In the genomic region with DNA sequence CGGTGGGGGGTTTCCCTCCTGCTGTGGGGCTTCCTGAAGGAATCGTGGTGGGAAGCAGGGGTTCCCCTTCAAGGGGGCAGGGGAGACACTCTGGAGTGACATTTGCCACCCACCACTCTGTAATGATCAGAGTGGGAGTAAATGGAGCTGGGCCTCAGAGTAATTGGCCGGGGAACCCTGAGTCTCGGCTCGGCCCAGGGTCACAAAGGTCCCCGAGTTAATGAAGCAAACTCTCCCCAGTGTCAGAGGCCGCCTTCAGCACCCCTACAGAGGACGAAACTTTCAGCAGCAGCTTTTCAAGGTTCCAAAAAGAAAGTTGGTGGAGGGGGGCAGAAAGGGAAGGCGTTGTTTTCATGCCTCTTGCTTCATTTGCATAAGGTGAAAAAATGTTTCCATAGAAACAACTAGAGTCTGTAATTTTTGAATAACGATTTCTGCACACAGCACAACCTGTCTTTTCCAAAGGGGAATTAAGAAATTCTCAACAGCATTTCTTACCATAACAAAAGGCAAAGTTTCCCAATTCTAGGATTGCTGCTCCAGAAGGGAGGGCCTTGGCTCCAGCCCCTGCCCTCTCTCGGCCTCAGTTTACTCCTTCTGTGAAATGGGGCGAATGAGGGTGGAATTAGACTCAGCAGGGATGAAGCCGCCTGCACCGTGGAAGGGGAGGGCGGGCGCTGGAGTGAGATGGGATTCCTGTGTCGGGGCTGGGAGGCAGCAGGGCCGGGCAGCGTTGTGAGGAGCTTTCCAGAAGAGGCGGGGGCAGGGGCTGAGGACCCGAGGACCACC, we compare ENCODE assay signal across 2 cellular contexts.
TF ChIP-seq lines count a peak whose summit lies in the region.

No MANE protein-coding gene starts in this region.

TF ChIP-seq in K562, 482 proteins besides CTCF, POLR2A, EP300 and RAD21 (continued from another document):
- TF ChIP-seq SIN3B (IDR thresholded peaks at IDR 0.05; ENCODE audit: low read depth): no peak
- TF ChIP-seq, protein P1, sequence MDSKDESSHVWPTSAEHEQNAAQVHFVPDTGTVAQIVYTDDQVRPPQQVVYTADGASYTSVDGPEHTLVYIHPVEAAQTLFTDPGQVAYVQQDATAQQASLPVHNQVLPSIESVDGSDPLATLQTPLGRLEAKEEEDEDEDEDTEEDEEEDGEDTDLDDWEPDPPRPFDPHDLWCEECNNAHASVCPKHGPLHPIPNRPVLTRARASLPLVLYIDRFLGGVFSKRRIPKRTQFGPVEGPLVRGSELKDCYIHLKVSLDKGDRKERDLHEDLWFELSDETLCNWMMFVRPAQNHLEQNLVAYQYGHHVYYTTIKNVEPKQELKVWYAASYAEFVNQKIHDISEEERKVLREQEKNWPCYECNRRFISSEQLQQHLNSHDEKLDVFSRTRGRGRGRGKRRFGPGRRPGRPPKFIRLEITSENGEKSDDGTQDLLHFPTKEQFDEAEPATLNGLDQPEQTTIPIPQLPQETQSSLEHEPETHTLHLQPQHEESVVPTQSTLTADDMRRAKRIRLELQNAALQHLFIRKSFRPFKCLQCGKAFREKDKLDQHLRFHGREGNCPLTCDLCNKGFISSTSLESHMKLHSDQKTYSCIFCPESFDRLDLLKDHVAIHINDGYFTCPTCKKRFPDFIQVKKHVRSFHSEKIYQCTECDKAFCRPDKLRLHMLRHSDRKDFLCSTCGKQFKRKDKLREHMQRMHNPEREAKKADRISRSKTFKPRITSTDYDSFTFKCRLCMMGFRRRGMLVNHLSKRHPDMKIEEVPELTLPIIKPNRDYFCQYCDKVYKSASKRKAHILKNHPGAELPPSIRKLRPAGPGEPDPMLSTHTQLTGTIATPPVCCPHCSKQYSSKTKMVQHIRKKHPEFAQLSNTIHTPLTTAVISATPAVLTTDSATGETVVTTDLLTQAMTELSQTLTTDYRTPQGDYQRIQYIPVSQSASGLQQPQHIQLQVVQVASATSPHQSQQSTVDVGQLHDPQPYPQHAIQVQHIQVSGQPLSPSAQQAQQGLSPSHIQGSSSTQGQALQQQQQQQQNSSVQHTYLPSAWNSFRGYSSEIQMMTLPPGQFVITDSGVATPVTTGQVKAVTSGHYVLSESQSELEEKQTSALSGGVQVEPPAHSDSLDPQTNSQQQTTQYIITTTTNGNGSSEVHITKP (IDR thresholded peaks at IDR 0.05; ENCODE audit: partially characterized antibody): no peak
- no peak for TF ChIP-seq MAFG (tag; conservative IDR thresholded peaks at IDR 0.05)
- peak; percentile 66; the same call in 1 of the 2 replicates for TF ChIP-seq ZNF134 (CRISPR knock-in tag; conservative IDR thresholded peaks at IDR 0.05)
- TF ChIP-seq CHD4 (IDR thresholded peaks at IDR 0.05; ENCODE audit: insufficient read depth, insufficient replicate concordance, low read depth, low read length, poor library complexity, severe bottlenecking): peak; percentile 62
- no peak for TF ChIP-seq CEBPB (tag; IDR thresholded peaks at IDR 0.05)
- TF ChIP-seq SAFB (IDR thresholded peaks at IDR 0.05; ENCODE audit: borderline replicate concordance, low read depth, low read length): no peak
- TF ChIP-seq KDM1A (IDR thresholded peaks at IDR 0.05): peak in 1 of 2 experiments; percentile 34; a peak in 1 of 4 replicates
- peak; percentile 40 for TF ChIP-seq RBM25 (IDR thresholded peaks at IDR 0.05; ENCODE audit: low read depth, low read length, severe bottlenecking)
- no peak for TF ChIP-seq SMARCA4 (IDR thresholded peaks at IDR 0.05)
- no peak for TF ChIP-seq ZBTB17 (CRISPR knock-in tag; IDR thresholded peaks at IDR 0.05)
- TF ChIP-seq MAZ (CRISPR knock-in tag; conservative IDR thresholded peaks at IDR 0.05 in 1 of 2, IDR thresholded peaks at IDR 0.05 in 1 of 2): 0 out of 4 replicates have a peak, but pooled peaks of 1 of the 2 experiments have one; percentile 4
- TF ChIP-seq CBX1 (IDR thresholded peaks at IDR 0.05; ENCODE audit: low read depth): peak; percentile 15; the same call in 1 of the 2 replicates
- TF ChIP-seq MXI1 (IDR thresholded peaks at IDR 0.05; ENCODE audit: low read depth, low read length): no peak
- no peak for TF ChIP-seq ILF3 (IDR thresholded peaks at IDR 0.05; ENCODE audit: borderline replicate concordance)
- TF ChIP-seq BCOR (IDR thresholded peaks at IDR 0.05): peak; percentile 37; the same call in 1 of the 2 replicates
- TF ChIP-seq HNRNPH1 (optimal IDR thresholded peaks at IDR 0.05; ENCODE audit: low read depth, low read length): no peak
- TF ChIP-seq GABPB1 (CRISPR knock-in tag; IDR thresholded peaks at IDR 0.05): peak; percentile 9; the same call in 1 of the 2 replicates
- no peak for TF ChIP-seq NR0B1 (IDR thresholded peaks at IDR 0.05; ENCODE audit: partially characterized antibody)
- no peak for TF ChIP-seq EWSR1 (IDR thresholded peaks at IDR 0.05; ENCODE audit: borderline replicate concordance, low read depth, partially characterized antibody)
- TF ChIP-seq TARDBP (IDR thresholded peaks at IDR 0.05): no peak
TF ChIP-seq in K562: peak in this region for 9.

TF ChIP-seq in HepG2, 621 proteins besides CTCF, POLR2A, EP300 and RAD21 (continued from another document and continues in another):
- TF ChIP-seq THAP9 (CRISPR knock-in tag; IDR thresholded peaks at IDR 0.05; ENCODE audit: borderline replicate concordance) (no peak), PITX1 (CRISPR knock-in tag; IDR thresholded peaks at IDR 0.05) (0 out of 2 replicates have a peak, but pooled peaks have one; percentile 20), ZNF746 (CRISPR knock-in tag; IDR thresholded peaks at IDR 0.05) (no peak), SMARCC2 (IDR thresholded peaks at IDR 0.05) (no peak), ZMYM3 (CRISPR knock-in tag; IDR thresholded peaks at IDR 0.05) (0 out of 2 replicates have a peak, but pooled peaks have one; percentile 17), SNAPC4 (CRISPR knock-in tag; IDR thresholded peaks at IDR 0.05) (no peak), ESRRA (CRISPR knock-in tag; IDR thresholded peaks at IDR 0.05; ENCODE audit: low read depth) (no peak), FOXA3 (CRISPR knock-in tag; IDR thresholded peaks at IDR 0.05) (no peak), ZNF629 (CRISPR knock-in tag; conservative IDR thresholded peaks at IDR 0.05) (peak; percentile 95), HIC2 (CRISPR knock-in tag; IDR thresholded peaks at IDR 0.05; ENCODE audit: low read depth) (no peak), ZNF879 (CRISPR knock-in tag; IDR thresholded peaks at IDR 0.05) (no peak), ZNF563 (CRISPR knock-in tag; IDR thresholded peaks at IDR 0.05) (peak; percentile 38; the same call in 1 of the 2 replicates), ZNF274 (CRISPR knock-in tag; IDR thresholded peaks at IDR 0.05) (0 out of 2 replicates have a peak, but pooled peaks have one; percentile 31)
- TF ChIP-seq, protein P2, sequence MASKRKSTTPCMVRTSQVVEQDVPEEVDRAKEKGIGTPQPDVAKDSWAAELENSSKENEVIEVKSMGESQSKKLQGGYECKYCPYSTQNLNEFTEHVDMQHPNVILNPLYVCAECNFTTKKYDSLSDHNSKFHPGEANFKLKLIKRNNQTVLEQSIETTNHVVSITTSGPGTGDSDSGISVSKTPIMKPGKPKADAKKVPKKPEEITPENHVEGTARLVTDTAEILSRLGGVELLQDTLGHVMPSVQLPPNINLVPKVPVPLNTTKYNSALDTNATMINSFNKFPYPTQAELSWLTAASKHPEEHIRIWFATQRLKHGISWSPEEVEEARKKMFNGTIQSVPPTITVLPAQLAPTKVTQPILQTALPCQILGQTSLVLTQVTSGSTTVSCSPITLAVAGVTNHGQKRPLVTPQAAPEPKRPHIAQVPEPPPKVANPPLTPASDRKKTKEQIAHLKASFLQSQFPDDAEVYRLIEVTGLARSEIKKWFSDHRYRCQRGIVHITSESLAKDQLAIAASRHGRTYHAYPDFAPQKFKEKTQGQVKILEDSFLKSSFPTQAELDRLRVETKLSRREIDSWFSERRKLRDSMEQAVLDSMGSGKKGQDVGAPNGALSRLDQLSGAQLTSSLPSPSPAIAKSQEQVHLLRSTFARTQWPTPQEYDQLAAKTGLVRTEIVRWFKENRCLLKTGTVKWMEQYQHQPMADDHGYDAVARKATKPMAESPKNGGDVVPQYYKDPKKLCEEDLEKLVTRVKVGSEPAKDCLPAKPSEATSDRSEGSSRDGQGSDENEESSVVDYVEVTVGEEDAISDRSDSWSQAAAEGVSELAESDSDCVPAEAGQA (IDR thresholded peaks at IDR 0.05; ENCODE audit: low read depth): no peak
- TF ChIP-seq, protein P2 (CRISPR knock-in tag; IDR thresholded peaks at IDR 0.05; ENCODE audit: borderline replicate concordance): no peak
- TF ChIP-seq, protein P3, sequence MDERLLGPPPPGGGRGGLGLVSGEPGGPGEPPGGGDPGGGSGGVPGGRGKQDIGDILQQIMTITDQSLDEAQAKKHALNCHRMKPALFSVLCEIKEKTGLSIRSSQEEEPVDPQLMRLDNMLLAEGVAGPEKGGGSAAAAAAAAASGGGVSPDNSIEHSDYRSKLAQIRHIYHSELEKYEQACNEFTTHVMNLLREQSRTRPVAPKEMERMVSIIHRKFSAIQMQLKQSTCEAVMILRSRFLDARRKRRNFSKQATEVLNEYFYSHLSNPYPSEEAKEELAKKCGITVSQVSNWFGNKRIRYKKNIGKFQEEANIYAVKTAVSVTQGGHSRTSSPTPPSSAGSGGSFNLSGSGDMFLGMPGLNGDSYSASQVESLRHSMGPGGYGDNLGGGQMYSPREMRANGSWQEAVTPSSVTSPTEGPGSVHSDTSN (CRISPR knock-in tag; IDR thresholded peaks at IDR 0.05): no peak
